ENCODE assay signal across 28 cellular contexts in the genomic region with DNA sequence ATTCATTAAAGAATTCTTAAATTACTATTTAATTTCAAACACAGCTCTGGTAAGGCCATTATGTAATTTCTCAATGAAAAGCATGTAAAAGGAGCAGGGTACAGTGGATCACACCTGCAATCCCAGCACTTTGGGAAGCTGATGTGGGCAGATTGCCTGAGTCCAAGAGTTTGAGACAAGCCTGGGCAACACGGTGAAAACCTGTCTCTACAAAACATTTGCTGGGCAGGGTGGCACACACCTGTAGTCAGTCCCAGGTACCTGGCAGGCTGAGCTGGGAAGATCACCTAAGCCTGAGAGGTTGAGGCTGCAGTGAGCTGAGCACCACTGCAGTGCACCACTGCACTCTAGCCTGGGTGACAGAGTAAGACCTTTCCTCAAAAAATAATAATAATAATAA.
"Had no signal": no experiment of that assay in that cellular context is flagged by ENCODE, and none has a peak within 500 bp of the region (broad histone marks: within the 10 kb centered on the region; RNA-seq: fewer than 3 reads in every experiment).

No MANE protein-coding gene starts in this region.

- H3K27me3 ChIP-seq: gastroesophageal sphincter, heart left ventricle, hepatocyte, spleen, suprapubic skin, transverse colon, upper lobe of right lung, uterus had no signal

- H3K4me1 ChIP-seq: gastroesophageal sphincter, heart left ventricle, psoas muscle, spleen, suprapubic skin, transverse colon, upper lobe of right lung, uterus had no signal

- H3K4me1 Mint-ChIP-seq: nephron; stimulated activated naive CD8-positive, alpha-beta T cell treated with anti-CD3 and anti-CD28 coated beads, Interleukin-15, amount 100 ng/mL, for 72 hours had no signal

- DNase-seq: dermis blood vessel endothelial cell; effector memory CD4-positive, alpha-beta T cell; foreskin fibroblast; heart left ventricle; kidney glomerular epithelial cell; left colon; left ventricle myocardium superior; mesendoderm; midbrain; naive thymus-derived CD4-positive, alpha-beta T cell; nucleus accumbens; posterior cingulate gyrus; psoas muscle; right cardiac atrium; spleen; stimulated activated CD4-positive, alpha-beta T cell treated with anti-CD3 and anti-CD28 coated beads, Interleukin-2, amount 100 ng/mL, for 48 hours; stimulated activated naive CD4-positive, alpha-beta T cell; stimulated activated naive CD8-positive, alpha-beta T cell treated with anti-CD3 and anti-CD28 coated beads, Interleukin-15, amount 100 ng/mL, for 72 hours; transverse colon; upper lobe of right lung; uterus had no signal

- H2AFZ ChIP-seq: hepatocyte had no signal

- H3K27me3 Mint-ChIP-seq: naive thymus-derived CD4-positive, alpha-beta T cell; stimulated activated naive CD8-positive, alpha-beta T cell treated with anti-CD3 and anti-CD28 coated beads, Interleukin-15, amount 100 ng/mL, for 72 hours had no signal

- H3K9me3 Mint-ChIP-seq: stimulated activated naive CD8-positive, alpha-beta T cell treated with anti-CD3 and anti-CD28 coated beads, Interleukin-15, amount 100 ng/mL, for 72 hours had no signal

- H3K4me3 ChIP-seq: coronary artery, gastroesophageal sphincter, heart left ventricle, hepatocyte, lung, psoas muscle, skin epidermis, spleen, suprapubic skin, transverse colon, upper lobe of right lung, uterus had no signal

- H3K36me3 ChIP-seq: uterus had no signal

- H3K9me3 ChIP-seq: psoas muscle, suprapubic skin, transverse colon, upper lobe of right lung, uterus had no signal

- H3K27ac Mint-ChIP-seq: nephron had no signal

- H3K79me2 ChIP-seq: hepatocyte had no signal

- H3K4me3 Mint-ChIP-seq: naive thymus-derived CD4-positive, alpha-beta T cell; nephron; stimulated activated naive CD8-positive, alpha-beta T cell treated with anti-CD3 and anti-CD28 coated beads, Interleukin-15, amount 100 ng/mL, for 72 hours had no signal

- H3K4me2 ChIP-seq: hepatocyte had no signal

- H3K27ac ChIP-seq: coronary artery, gastroesophageal sphincter, heart left ventricle, hepatocyte, psoas muscle, skin epidermis, spleen, suprapubic skin, transverse colon, upper lobe of right lung, uterus had no signal

- ATAC-seq: gastroesophageal sphincter; heart left ventricle; left colon; left ventricle myocardium superior; naive thymus-derived CD4-positive, alpha-beta T cell; psoas muscle; right cardiac atrium; stimulated activated naive CD8-positive, alpha-beta T cell treated with anti-CD3 and anti-CD28 coated beads, Interleukin-15, amount 100 ng/mL, for 72 hours; upper lobe of right lung had no signal
